In genomic region chr10:69435966-69436520, GRCh38 we compare ENCODE assay signal across 22 cellular contexts. TPM values are rescaled to one million over a fixed set of nuclear protein-coding genes. Genes with fewer than 3 reads are reported as not detected.
A peak's percentile ranks its signal among the peaks of the same experiment; 100 is the strongest.
DNase-seq lines count a peak whose midpoint lies in the region; ATAC-seq and TF ChIP-seq lines count a peak whose summit lies in the region.
"Had no signal": no experiment of that assay in that cellular context is flagged by ENCODE, and none has a peak within 500 bp of the region (broad histone marks: within the 10 kb centered on the region; RNA-seq: fewer than 3 reads in every experiment).

No MANE protein-coding gene starts in this region.

- H3K36me3 ChIP-seq in SJCRH30 (no peaks in the 10 kb centered on the region), trophoblast cell (ENCODE audit: control insufficient read depth in 1 of 2, insufficient read depth in 2 of 2, low read length in 2 of 2) (no peaks in the 10 kb centered on the region), upper lobe of right lung (no peaks in the 10 kb centered on the region)
- H3K36me3 ChIP-seq: BE2C had no signal

- no peak for ATAC-seq in upper lobe of right lung
- no peak for ATAC-seq in GM18520 (IDR thresholded peaks at IDR 0.05; ENCODE audit: unreplicated experiment)
- ATAC-seq: HCT116 had no signal

- H3K18ac ChIP-seq in trophoblast cell (ENCODE audit: low read length), result peak overlapping the region; percentile 23

- peaks cover 20% of the 10 kb centered on the region for H3K79me1 ChIP-seq in trophoblast cell (ENCODE audit: low read length)

- no peak overlapping the region for H3K9ac ChIP-seq in trophoblast cell (ENCODE audit: low read length)

- H3K9me3 ChIP-seq in SJCRH30 (replicated peaks), result no peaks in the 10 kb centered on the region
- peaks cover 4% of the 10 kb centered on the region for H3K9me3 ChIP-seq in trophoblast cell (ENCODE audit: insufficient read depth, low read depth, low read length)
- no peaks in the 10 kb centered on the region for H3K9me3 ChIP-seq in upper lobe of right lung
- H3K9me3 ChIP-seq: BE2C had no signal

- H4K8ac ChIP-seq in trophoblast cell (ENCODE audit: low read depth, low read length), result no peak overlapping the region

- H3K36me3 Mint-ChIP-seq in dendritic cell treated with granulocyte-macrophage colony-stimulating factor and Interleukin-4, amounts not matched to agents 40 ng/mL and 50 ng/mL, for 4 days (ENCODE audit: low read depth), result no peaks in the 10 kb centered on the region
- H3K36me3 Mint-ChIP-seq: CD4-positive, CD25-positive, alpha-beta regulatory T cell had no signal

- peak; percentile 48 to 53 for DNase-seq in SJCRH30
- DNase-seq in trophoblast cell, result no peak
- peak; percentile 52 for DNase-seq in upper lobe of right lung
- no peak for DNase-seq in NCI-H226
- DNase-seq: ACHN; BE2C; C1 segment of cervical spinal cord; CD4-positive, CD25-positive, alpha-beta regulatory T cell; CD8-positive, alpha-beta memory T cell; COR-L47; DMS153; DMS79; GDM1; GOT3; H7; HFFc6 had no signal

- no peak for TF ChIP-seq CTCF in upper lobe of right lung (IDR thresholded peaks at IDR 0.05)

- H3K14ac ChIP-seq in trophoblast cell (ENCODE audit: low read length), result peak overlapping the region; percentile 40

- H3K79me2 ChIP-seq in trophoblast cell (ENCODE audit: control insufficient read depth, insufficient read depth, low read length, poor library complexity), result no peaks in the 10 kb centered on the region

- no peak overlapping the region for H3K4me3 ChIP-seq in SJCRH30
- H3K4me3 ChIP-seq in trophoblast cell (ENCODE audit: low read depth, low read length), result no peak overlapping the region
- no peak overlapping the region for H3K4me3 ChIP-seq in upper lobe of right lung

- H2AK5ac ChIP-seq in trophoblast cell (ENCODE audit: low read length), result peak overlapping the region; percentile 91

- no peak overlapping the region for H2BK5ac ChIP-seq in trophoblast cell (ENCODE audit: low read depth, low read length, poor library complexity)

- H3K27me3 ChIP-seq in SJCRH30 (no peaks in the 10 kb centered on the region), trophoblast cell (ENCODE audit: insufficient read depth, low read length) (no peaks in the 10 kb centered on the region), upper lobe of right lung (no peaks in the 10 kb centered on the region)
- H3K27me3 ChIP-seq: BE2C had no signal

- peak overlapping the region; percentile 27 for H3K27ac Mint-ChIP-seq in dendritic cell treated with granulocyte-macrophage colony-stimulating factor and Interleukin-4, amounts not matched to agents 40 ng/mL and 50 ng/mL, for 4 days
- H3K27ac Mint-ChIP-seq: HFFc6 had no signal

- intact Hi-C loops in dendritic cell treated with granulocyte-macrophage colony-stimulating factor and Interleukin-4, amounts not matched to agents 40 ng/mL and 50 ng/mL, for 4 days (cut with micrococcal nuclease), result no loop called here
- intact Hi-C loops in upper lobe of right lung (cut with DNase I), result no loop called here

- H2BK12ac ChIP-seq in trophoblast cell (ENCODE audit: low read length), result peak overlapping the region; percentile 82

- H3K4ac ChIP-seq in trophoblast cell (ENCODE audit: low read depth, low read length), result no peak overlapping the region

- H4K91ac ChIP-seq in trophoblast cell (ENCODE audit: low read depth, low read length), result peak overlapping the region; percentile 72

- H3K27me3 Mint-ChIP-seq in dendritic cell treated with granulocyte-macrophage colony-stimulating factor and Interleukin-4, amounts not matched to agents 40 ng/mL and 50 ng/mL, for 4 days, result peaks cover 5% of the 10 kb centered on the region

- H3K4me3 Mint-ChIP-seq in dendritic cell treated with granulocyte-macrophage colony-stimulating factor and Interleukin-4, amounts not matched to agents 40 ng/mL and 50 ng/mL, for 4 days, result no peak overlapping the region
- H3K4me3 Mint-ChIP-seq: CD4-positive, CD25-positive, alpha-beta regulatory T cell; CD8-positive, alpha-beta memory T cell; HFFc6 had no signal

- H2AFZ ChIP-seq in trophoblast cell (ENCODE audit: insufficient read depth, low read length, poor library complexity), result no peak overlapping the region

- peaks cover 31% of the 10 kb centered on the region for H3K4me1 ChIP-seq in SJCRH30
- H3K4me1 ChIP-seq in trophoblast cell (ENCODE audit: control insufficient read depth in 1 of 2, insufficient read depth in 2 of 2, low read length in 2 of 2), result peaks cover 20 to 22% of the 10 kb centered on the region in 2 experiments
- H3K4me1 ChIP-seq in upper lobe of right lung, result peaks cover 24% of the 10 kb centered on the region

- H3K27ac ChIP-seq in SJCRH30 (no peak overlapping the region), trophoblast cell (ENCODE audit: low read depth, low read length) (no peak overlapping the region), upper lobe of right lung (no peak overlapping the region)
- H3K27ac ChIP-seq: HL-60 had no signal

- peaks cover 11% of the 10 kb centered on the region for H3K9me3 Mint-ChIP-seq in dendritic cell treated with granulocyte-macrophage colony-stimulating factor and Interleukin-4, amounts not matched to agents 40 ng/mL and 50 ng/mL, for 4 days
- H3K9me3 Mint-ChIP-seq: CD4-positive, CD25-positive, alpha-beta regulatory T cell; CD8-positive, alpha-beta memory T cell; HFFc6 had no signal

- H3K4me2 ChIP-seq in trophoblast cell (ENCODE audit: low read length), result no peak overlapping the region

- whole genome bisulfite sequencing in trophoblast cell (ENCODE audit: extremely low coverage, insufficient coverage, insufficient read length), result no CpG with 5 or more reads among the region's 14 CpGs

- no peak overlapping the region for H4K12ac ChIP-seq in trophoblast cell (ENCODE audit: low read depth, low read length)

- H3K23ac ChIP-seq in trophoblast cell (ENCODE audit: low read length), result no peak overlapping the region

- H2BK120ac ChIP-seq in trophoblast cell (ENCODE audit: insufficient read depth, low read length, poor library complexity), result no peak overlapping the region

- peaks cover 61% of the 10 kb centered on the region for H3K4me1 Mint-ChIP-seq in dendritic cell treated with granulocyte-macrophage colony-stimulating factor and Interleukin-4, amounts not matched to agents 40 ng/mL and 50 ng/mL, for 4 days (ENCODE audit: low read depth)
- H3K4me1 Mint-ChIP-seq: CD4-positive, CD25-positive, alpha-beta regulatory T cell; CD8-positive, alpha-beta memory T cell had no signal

RNA-seq across cellular contexts. Expression of gene TSPAN15, which starts 15.2 kb away (rescaled TPM):
- total RNA-seq in SJCRH30 (2014; rRNA removed; shearing (Covaris generic)), result 12.2 and 13.5 TPM in 2 replicates
- 19.1 and 19.5 TPM in 2 replicates for polyA plus RNA-seq in trophoblast cell (2013)
- 47.3 TPM for total RNA-seq in upper lobe of right lung

RNA-seq across cellular contexts. Expression of gene TACR2, which starts 19.3 kb away (rescaled TPM):
- total RNA-seq in SJCRH30 (2014; rRNA removed; shearing (Covaris generic)), result 0.04 TPM in 1 of 2 replicates, not detected in the other
- polyA plus RNA-seq in trophoblast cell (2013), result 0.07 and 0.10 TPM in 2 replicates
- total RNA-seq in upper lobe of right lung, result 0.90 TPM
- total RNA-seq: CD4-positive, CD25-positive, alpha-beta regulatory T cell; CD8-positive, alpha-beta memory T cell; Daoy; H7; HFFc6; HT1080 had no signal
- polyA plus RNA-seq: CD8-positive, alpha-beta memory T cell had no signal

Comparison
In these comparisons a context has a peak if more than half of its experiments do, and no peak if none do; other contexts are left out.
1. DNase-seq: peak in SJCRH30 (2 of 2) and upper lobe of right lung (single experiment); none in trophoblast cell (0 of 2) and NCI-H226 (single experiment).